Comparison of ENCODE assay signal across 13 cellular contexts in genomic region chr2:241813806-241814570, GRCh38. TPM values are rescaled to one million over a fixed set of nuclear protein-coding genes. Genes with fewer than 3 reads are reported as not detected.
A peak's percentile ranks its signal among the peaks of the same experiment; 100 is the strongest.
DNase-seq lines count a peak whose midpoint lies in the region; ATAC-seq and TF ChIP-seq lines count a peak whose summit lies in the region.
"Had no signal": no experiment of that assay in that cellular context is flagged by ENCODE, and none has a peak within 500 bp of the region (broad histone marks: within the 10 kb centered on the region; RNA-seq: fewer than 3 reads in every experiment).

No MANE protein-coding gene starts in this region.

- no peak overlapping the region for H3K27ac Mint-ChIP-seq in activated naive CD4-positive, alpha-beta T cell treated with anti-CD3 and anti-CD28 coated beads for 36 hours
- H3K27ac Mint-ChIP-seq in stimulated activated effector memory CD8-positive, alpha-beta T cell treated with anti-CD3 and anti-CD28 coated beads, Interleukin-12 subunit alpha, Interleukin-12 subunit beta, amount 100 ng/mL, for 72 hours: no peak overlapping the region
- no peak overlapping the region for H3K27ac Mint-ChIP-seq in Calu3 (ENCODE audit: unreplicated experiment)

- CTCF ChIA-PET in activated naive CD4-positive, alpha-beta T cell treated with anti-CD3 and anti-CD28 coated beads for 36 hours (lab: Charles Lee): no interaction called here
- CTCF ChIA-PET in Calu3 (lab: Charles Lee): interaction anchor here (0.7 kb wide), 1 partner anchor 1052 kb away, joined by 6 read pairs; no protein-coding TSS in a partner anchor

- ATAC-seq in GM21825 (IDR thresholded peaks at IDR 0.05; ENCODE audit: unreplicated experiment): peak; percentile 23
- ATAC-seq in stimulated activated effector memory CD8-positive, alpha-beta T cell treated with anti-CD3 and anti-CD28 coated beads, Interleukin-12 subunit alpha, Interleukin-12 subunit beta, amount 100 ng/mL, for 72 hours: peak; percentile 29

- TF ChIP-seq CTCF in Calu3 (IDR thresholded peaks at IDR 0.05; ENCODE audit: unreplicated experiment): no peak

- H3K4me3 Mint-ChIP-seq in activated naive CD4-positive, alpha-beta T cell treated with anti-CD3 and anti-CD28 coated beads for 36 hours: no peak overlapping the region
- H3K4me3 Mint-ChIP-seq in stimulated activated effector memory CD8-positive, alpha-beta T cell treated with anti-CD3 and anti-CD28 coated beads, Interleukin-12 subunit alpha, Interleukin-12 subunit beta, amount 100 ng/mL, for 72 hours: peak overlapping the region; percentile 18
- H3K4me3 Mint-ChIP-seq in Calu3 (ENCODE audit: low read depth, unreplicated experiment): no peak overlapping the region

- H3K36me3 Mint-ChIP-seq in activated naive CD4-positive, alpha-beta T cell treated with anti-CD3 and anti-CD28 coated beads for 36 hours (ENCODE audit: low read depth): no peaks in the 10 kb centered on the region
- H3K36me3 Mint-ChIP-seq in stimulated activated effector memory CD8-positive, alpha-beta T cell treated with anti-CD3 and anti-CD28 coated beads, Interleukin-12 subunit alpha, Interleukin-12 subunit beta, amount 100 ng/mL, for 72 hours: no peaks in the 10 kb centered on the region
- no peaks in the 10 kb centered on the region for H3K36me3 Mint-ChIP-seq in Calu3 (ENCODE audit: insufficient read depth, unreplicated experiment)

- BruUV-seq in Calu3 (replicated peaks; lab: Mats Ljungman, UMichigan): no TSS peak

- DNase-seq in activated naive CD4-positive, alpha-beta T cell treated with Interleukin-2 at 50 U/mL for 16 hours: peak; percentile 22
- no peak for DNase-seq in activated naive CD4-positive, alpha-beta T cell treated with anti-CD3 and anti-CD28 coated beads for 36 hours
- peak; percentile 56 for DNase-seq in central memory CD4-positive, alpha-beta T cell
- peak in 1 of 2 donors; percentile 47 for DNase-seq in stimulated activated effector memory CD8-positive, alpha-beta T cell treated with anti-CD3 and anti-CD28 coated beads, Interleukin-12 subunit alpha, Interleukin-12 subunit beta, amount 100 ng/mL, for 72 hours (ENCODE audit: low spot score in 2 of 2)
- DNase-seq in NCI-H187 (lab: John Stamatoyannopoulos, UW) (no peak), Calu3 (no peak), activated gamma-delta T cell (lab: John Stamatoyannopoulos, UW) (no peak)
- DNase-seq: dermis blood vessel endothelial cell, Kasumi-1, OCI-M1 had no signal

- peaks cover 3% of the 10 kb centered on the region for H3K27me3 Mint-ChIP-seq in activated naive CD4-positive, alpha-beta T cell treated with anti-CD3 and anti-CD28 coated beads for 36 hours (ENCODE audit: low read depth)
- peaks cover 46% of the 10 kb centered on the region for H3K27me3 Mint-ChIP-seq in Calu3 (ENCODE audit: unreplicated experiment)

- peaks cover 3% of the 10 kb centered on the region for H3K4me1 Mint-ChIP-seq in activated naive CD4-positive, alpha-beta T cell treated with anti-CD3 and anti-CD28 coated beads for 36 hours (ENCODE audit: low read depth)
- H3K4me1 Mint-ChIP-seq in stimulated activated effector memory CD8-positive, alpha-beta T cell treated with anti-CD3 and anti-CD28 coated beads, Interleukin-12 subunit alpha, Interleukin-12 subunit beta, amount 100 ng/mL, for 72 hours: peaks cover 17% of the 10 kb centered on the region
- no peaks in the 10 kb centered on the region for H3K4me1 Mint-ChIP-seq in Calu3 (ENCODE audit: low read depth, unreplicated experiment)

- intact Hi-C loops in activated naive CD4-positive, alpha-beta T cell treated with anti-CD3 and anti-CD28 coated beads for 36 hours (cut with micrococcal nuclease): no loop called here
- intact Hi-C loops in Calu3 (cut with micrococcal nuclease; ENCODE audit: unreplicated experiment): no loop called here

- H3K9me3 Mint-ChIP-seq in activated naive CD4-positive, alpha-beta T cell treated with anti-CD3 and anti-CD28 coated beads for 36 hours: no peaks in the 10 kb centered on the region
- no peaks in the 10 kb centered on the region for H3K9me3 Mint-ChIP-seq in stimulated activated effector memory CD8-positive, alpha-beta T cell treated with anti-CD3 and anti-CD28 coated beads, Interleukin-12 subunit alpha, Interleukin-12 subunit beta, amount 100 ng/mL, for 72 hours
- no peaks in the 10 kb centered on the region for H3K9me3 Mint-ChIP-seq in Calu3 (ENCODE audit: low read depth, unreplicated experiment)

RNA-seq across cellular contexts. Expression of gene NEU4, which starts 5.0 kb away (rescaled TPM):
- not detected for total RNA-seq in activated naive CD4-positive, alpha-beta T cell treated with anti-CD3 and anti-CD28 coated beads for 36 hours
- 0.14 and 0.37 TPM in 2 replicates for total RNA-seq in Calu3 (2022)
- total RNA-seq: activated CD8-positive, alpha-beta memory T cell treated with anti-CD3 and anti-CD28 coated beads for 36 hours; dermis blood vessel endothelial cell had no signal

RNA-seq across cellular contexts. Expression of gene GAL3ST2, which starts 37.4 kb away (rescaled TPM):
- total RNA-seq in activated naive CD4-positive, alpha-beta T cell treated with anti-CD3 and anti-CD28 coated beads for 36 hours: not detected
- 0.27 TPM in 1 of 2 replicates, not detected in the other for total RNA-seq in Calu3 (2022)
- total RNA-seq: dermis blood vessel endothelial cell, posterior vena cava had no signal

RNA-seq across cellular contexts. Expression of gene PDCD1, which starts 44.7 kb away (rescaled TPM):
- 1 to 10 TPM; 6.9 to 8.3 TPM for total RNA-seq in activated naive CD4-positive, alpha-beta T cell treated with anti-CD3 and anti-CD28 coated beads for 36 hours
- total RNA-seq in Calu3 (2022): not detected in 2 replicates
- total RNA-seq: dermis blood vessel endothelial cell had no signal

RNA-seq across cellular contexts. Expression of gene RTP5, which starts 55.5 kb away (rescaled TPM):
- total RNA-seq in activated naive CD4-positive, alpha-beta T cell treated with anti-CD3 and anti-CD28 coated beads for 36 hours: not detected
- not detected in 2 replicates for total RNA-seq in Calu3 (2022)
- total RNA-seq: dermis blood vessel endothelial cell had no signal

Comparison
In these comparisons a context has a peak if more than half of its experiments do, and no peak if none do; other contexts are left out.
1. DNase-seq: peak in activated naive CD4-positive, alpha-beta T cell treated with Interleukin-2 at 50 U/mL for 16 hours (single experiment) and central memory CD4-positive, alpha-beta T cell (single experiment); none in activated naive CD4-positive, alpha-beta T cell treated with anti-CD3 and anti-CD28 coated beads for 36 hours (single experiment), NCI-H187 (0 of 2), Calu3 (single experiment) and activated gamma-delta T cell (single experiment).